ENCODE assay signal across 34 cellular contexts in genomic region chrX:45784590-45784989, GRCh38.
"Had no signal": no experiment of that assay in that cellular context is flagged by ENCODE, and none has a peak within 500 bp of the region (broad histone marks: within the 10 kb centered on the region; RNA-seq: fewer than 3 reads in every experiment).

No MANE protein-coding gene starts in this region.

- H3K27ac ChIP-seq: adrenal gland, body of pancreas, cardiac muscle cell, colonic mucosa, pancreas, prostate gland, stomach, thyroid gland, upper lobe of left lung, vagina had no signal

- H3K27me3 Mint-ChIP-seq: activated naive CD8-positive, alpha-beta T cell treated with anti-CD3 and anti-CD28 coated beads for 36 hours; memory B cell; naive thymus-derived CD8-positive, alpha-beta T cell had no signal

- H3K9me3 ChIP-seq: adrenal gland, body of pancreas, colonic mucosa, pancreas, prostate gland, stomach, thyroid gland, upper lobe of left lung, vagina had no signal

- H3K4me3 Mint-ChIP-seq: activated naive CD4-positive, alpha-beta T cell treated with anti-CD3 and anti-CD28 coated beads for 36 hours; activated naive CD8-positive, alpha-beta T cell treated with anti-CD3 and anti-CD28 coated beads for 36 hours; effector memory CD8-positive, alpha-beta T cell; immature natural killer cell; memory B cell; naive thymus-derived CD8-positive, alpha-beta T cell; neural crest cell; stimulated activated effector memory CD8-positive, alpha-beta T cell treated with anti-CD3 and anti-CD28 coated beads, Interleukin-12 subunit alpha, Interleukin-12 subunit beta, amount 100 ng/mL, for 72 hours had no signal

- H3K4me1 ChIP-seq: adrenal gland, body of pancreas, colonic mucosa, pancreas, prostate gland, stomach, thyroid gland, vagina had no signal

- DNase-seq: activated CD4-positive, alpha-beta T cell treated with anti-CD3 and anti-CD28 coated beads for 1 hour; activated CD8-positive, alpha-beta memory T cell treated with anti-CD3 and anti-CD28 coated beads for 24 hours; activated effector memory CD4-positive, alpha-beta T cell treated with anti-CD3 and anti-CD28 coated beads, Interleukin-2, amount 50 U/mL, for 16 hours; activated naive CD4-positive, alpha-beta T cell treated with anti-CD3 and anti-CD28 coated beads for 36 hours; activated naive CD8-positive, alpha-beta T cell treated with anti-CD3 and anti-CD28 coated beads for 36 hours; adrenal gland; aorta; body of pancreas; cerebellar nuclear complex; colonic mucosa; effector memory CD8-positive, alpha-beta T cell; foreskin fibroblast; head of caudate nucleus; hypothalamus; immature natural killer cell; kidney; left colon; naive thymus-derived CD8-positive, alpha-beta T cell; nucleus accumbens; pancreas; retina; small intestine; stimulated activated CD4-positive, alpha-beta T cell treated with anti-CD3 and anti-CD28 coated beads, Interleukin-4, amount 100 ng/mL, for 24 hours; stomach; thyroid gland; upper lobe of left lung had no signal

- H3K27ac Mint-ChIP-seq: activated naive CD4-positive, alpha-beta T cell treated with anti-CD3 and anti-CD28 coated beads for 36 hours; activated naive CD8-positive, alpha-beta T cell treated with anti-CD3 and anti-CD28 coated beads for 36 hours; effector memory CD8-positive, alpha-beta T cell; immature natural killer cell; memory B cell; stimulated activated effector memory CD8-positive, alpha-beta T cell treated with anti-CD3 and anti-CD28 coated beads, Interleukin-12 subunit alpha, Interleukin-12 subunit beta, amount 100 ng/mL, for 72 hours had no signal

- H3K27me3 ChIP-seq: body of pancreas, cardiac muscle cell, colonic mucosa, pancreas, thyroid gland, upper lobe of left lung, vagina had no signal

- ATAC-seq: body of pancreas; effector memory CD8-positive, alpha-beta T cell; esophagus mucosa; left colon; naive thymus-derived CD8-positive, alpha-beta T cell; pancreas; sciatic nerve; stimulated activated effector memory CD8-positive, alpha-beta T cell treated with anti-CD3 and anti-CD28 coated beads, Interleukin-12 subunit alpha, Interleukin-12 subunit beta, amount 100 ng/mL, for 72 hours had no signal

- H3K9me3 Mint-ChIP-seq: activated naive CD4-positive, alpha-beta T cell treated with anti-CD3 and anti-CD28 coated beads for 36 hours; activated naive CD8-positive, alpha-beta T cell treated with anti-CD3 and anti-CD28 coated beads for 36 hours; effector memory CD8-positive, alpha-beta T cell; memory B cell; naive thymus-derived CD8-positive, alpha-beta T cell; stimulated activated effector memory CD8-positive, alpha-beta T cell treated with anti-CD3 and anti-CD28 coated beads, Interleukin-12 subunit alpha, Interleukin-12 subunit beta, amount 100 ng/mL, for 72 hours had no signal

- H3K36me3 ChIP-seq: adrenal gland, cardiac muscle cell, colonic mucosa, pancreas, prostate gland, stomach, thyroid gland, upper lobe of left lung, vagina had no signal

- H3K36me3 Mint-ChIP-seq: immature natural killer cell, memory B cell had no signal

- H3K4me3 ChIP-seq: adrenal gland, body of pancreas, cardiac muscle cell, colonic mucosa, pancreas, prostate gland, stomach, thyroid gland, upper lobe of left lung, vagina had no signal
